Comparison of ENCODE assay signal across 8 cellular contexts in the genomic region with DNA sequence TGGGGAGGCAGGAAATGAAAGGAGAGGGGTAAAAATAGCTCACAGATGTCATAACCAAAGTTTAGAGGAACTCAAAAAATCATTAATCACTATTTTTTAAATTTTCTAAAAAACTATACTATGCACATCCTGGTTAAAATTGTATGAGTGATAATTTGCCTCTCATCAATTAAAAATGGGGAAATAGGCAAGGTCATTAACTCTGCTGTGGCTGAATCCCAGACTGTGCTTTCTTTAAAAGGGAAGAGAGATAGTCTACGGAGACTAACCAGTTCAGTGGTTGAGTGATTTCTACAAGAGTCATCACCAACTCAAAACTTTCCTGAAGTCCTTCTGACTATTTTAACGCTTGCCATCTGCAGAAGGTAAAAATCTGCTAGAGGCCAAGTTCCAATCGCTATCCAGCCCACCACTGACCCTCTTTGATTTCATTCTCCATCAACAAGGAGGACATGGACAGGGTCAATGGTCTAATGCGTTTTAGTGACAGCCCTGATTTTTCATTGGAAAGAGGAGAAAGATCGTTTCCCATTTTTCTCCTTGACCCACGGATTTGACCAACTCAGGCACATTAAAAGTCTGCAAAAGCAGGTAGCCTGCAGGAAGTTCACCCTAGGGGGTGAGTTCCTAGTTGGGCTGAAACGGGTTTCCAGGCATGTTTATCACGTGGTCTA. TPM values are rescaled to one million over a fixed set of nuclear protein-coding genes. Genes with fewer than 3 reads are reported as not detected.
A peak's percentile ranks its signal among the peaks of the same experiment; 100 is the strongest.
DNase-seq lines count a peak whose midpoint lies in the region; ATAC-seq, FAIRE-seq and TF ChIP-seq lines count a peak whose summit lies in the region.

No MANE protein-coding gene starts in this region.

- peak overlapping the region; percentile 68 for H2BK5ac ChIP-seq in neuronal stem cell (ENCODE audit: low read length)

- H2AK5ac ChIP-seq in neuronal stem cell (ENCODE audit: low read depth, low read length) = no peak overlapping the region

- H3K4me3 ChIP-seq in A549 (peak overlapping the region; percentile 93), neuronal stem cell (ENCODE audit: low read length in 2 of 2) (peak overlapping the region; percentile 72 to 94)

- WGBS in A549 (ENCODE audit: missing lambda C conversion rate) = 2% methylated on average over 8 of the region's 8 CpGs
- no CpG with 5 or more reads among the region's 8 CpGs for whole genome bisulfite sequencing in neuronal stem cell (ENCODE audit: extremely low coverage in 2 of 2, insufficient read length in 2 of 2, insufficient replicate concordance in 1 of 2), 2 donors

- no peak overlapping the region for H2BK12ac ChIP-seq in neuronal stem cell (ENCODE audit: low read length)

- no peak for TF ChIP-seq CTCF in A549 (IDR thresholded peaks at IDR 0.05)

- H3K9me3 ChIP-seq in A549 (peaks cover 7% of the 10 kb centered on the region; the same call in 2 of the 3 replicates), neuronal stem cell (replicated peaks in 1 of 2; ENCODE audit: control insufficient read depth in 2 of 2, insufficient read depth in 1 of 2, low read depth in 1 of 2, low read length in 2 of 2) (peaks cover 2 to 12% of the 10 kb centered on the region in 2 donors)

- POLR2A ChIA-PET in A549 (lab: Yijun Ruan, JAX) = interaction anchor here (1.4 kb wide), 1 partner anchor 18 kb away, joined by 5 read pairs; no protein-coding TSS in a partner anchor

- peaks cover 2% of the 10 kb centered on the region for H3K79me1 ChIP-seq in neuronal stem cell (ENCODE audit: low read depth, low read length)

- no peak overlapping the region for H3K14ac ChIP-seq in neuronal stem cell (ENCODE audit: low read length)

- FAIRE-seq in A549 (lab: Jason Lieb, UNC) = no peak

- H2BK15ac ChIP-seq in neuronal stem cell (ENCODE audit: low read length) = no peak overlapping the region

- H3K18ac ChIP-seq in neuronal stem cell (ENCODE audit: low read length) = no peak overlapping the region

- DNase-seq in A549 (ENCODE audit: low read depth in 1 of 2, low spot score in 1 of 2) (no peak), RKO (ENCODE audit: low spot score) (peak; percentile 73), neuronal stem cell (ENCODE audit: low spot score) (no peak), NCI-H128 (lab: John Stamatoyannopoulos, UW; ENCODE audit: unreplicated experiment) (no peak), NCI-H2171 treated with DMSO at 0.1 percent for 48 hours (lab: John Stamatoyannopoulos, UW) (no peak)

- ATAC-seq in A549 = peak; percentile 25 to 40
- ATAC-seq in GM18858 (IDR thresholded peaks at IDR 0.05; ENCODE audit: unreplicated experiment) = peak; percentile 9
- ATAC-seq in HG03039 (IDR thresholded peaks at IDR 0.05; ENCODE audit: unreplicated experiment) = peak; percentile 19
- ATAC-seq in esophagus mucosa = peak; percentile 30

- CTCF ChIA-PET in A549 (lab: Yijun Ruan, JAX) = no interaction called here

- H3K9ac ChIP-seq in neuronal stem cell (ENCODE audit: low read depth, low read length, poor library complexity) = no peak overlapping the region

- no peak for TF ChIP-seq POLR2A in A549 (IDR thresholded peaks at IDR 0.05; ENCODE audit: low read length)

- H3K4ac ChIP-seq in neuronal stem cell (ENCODE audit: low read length) = no peak overlapping the region

- no peaks in the 10 kb centered on the region for H3K27me3 ChIP-seq in neuronal stem cell (ENCODE audit: control insufficient read depth in 3 of 3, insufficient read depth in 3 of 3, low read depth in 1 of 3, low read length in 3 of 3)

- H4K91ac ChIP-seq in neuronal stem cell (ENCODE audit: low read depth, low read length, poor library complexity) = no peak overlapping the region

- H2AFZ ChIP-seq in neuronal stem cell (ENCODE audit: low read length) = peak overlapping the region; percentile 98

- H3K23ac ChIP-seq in neuronal stem cell (ENCODE audit: low read depth, low read length, poor library complexity) = no peak overlapping the region

- H4K8ac ChIP-seq in neuronal stem cell (ENCODE audit: low read depth, low read length) = no peak overlapping the region

- H3K4me2 ChIP-seq in A549 (peak overlapping the region; percentile 90), neuronal stem cell (ENCODE audit: insufficient read depth, low read length, poor library complexity, severe bottlenecking) (peak overlapping the region; percentile 77)

- H3K4me1 ChIP-seq in A549 = peaks cover 49% of the 10 kb centered on the region
- H3K4me1 ChIP-seq in neuronal stem cell (ENCODE audit: control insufficient read depth in 2 of 2, insufficient read depth in 1 of 2, low read depth in 1 of 2, low read length in 2 of 2) = peaks cover 9 to 11% of the 10 kb centered on the region in 2 donors

- peak overlapping the region; percentile 97 to 100 for H3K27ac ChIP-seq in A549
- no peak overlapping the region for H3K27ac ChIP-seq in neuronal stem cell (replicated peaks; ENCODE audit: low read length)

- no peak for TF ChIP-seq EP300 in A549 (IDR thresholded peaks at IDR 0.05)

- H2BK120ac ChIP-seq in neuronal stem cell (ENCODE audit: low read depth, low read length) = no peak overlapping the region

- peaks cover 0 to 7% of the 10 kb centered on the region in 2 donors for H3K36me3 ChIP-seq in neuronal stem cell (replicated peaks in 1 of 2; ENCODE audit: control insufficient read depth in 2 of 2, insufficient read depth in 2 of 2, low read length in 2 of 2)

- TF ChIP-seq RAD21 in A549 (conservative IDR thresholded peaks at IDR 0.05 in 1 of 2, IDR thresholded peaks at IDR 0.05 in 1 of 2) = no peak

TF ChIP-seq in A549, 52 proteins besides CTCF, POLR2A, EP300 and RAD21:
- TF ChIP-seq PHF8 (IDR thresholded peaks at IDR 0.05; ENCODE audit: borderline replicate concordance, low read depth) = no peak
- TF ChIP-seq, protein P1, sequence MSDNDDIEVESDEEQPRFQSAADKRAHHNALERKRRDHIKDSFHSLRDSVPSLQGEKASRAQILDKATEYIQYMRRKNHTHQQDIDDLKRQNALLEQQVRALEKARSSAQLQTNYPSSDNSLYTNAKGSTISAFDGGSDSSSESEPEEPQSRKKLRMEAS (IDR thresholded peaks at IDR 0.05) = peak; percentile 59
- TF ChIP-seq MYC (IDR thresholded peaks at IDR 0.05; ENCODE audit: borderline replicate concordance, low read length) = no peak
- no peak for TF ChIP-seq ZFP36 (IDR thresholded peaks at IDR 0.05; ENCODE audit: borderline replicate concordance, partially characterized antibody)
- no peak for TF ChIP-seq NFE2L2 (conservative IDR thresholded peaks at IDR 0.05; ENCODE audit: low read length)
- no peak for TF ChIP-seq FOSB (CRISPR knock-in tag; IDR thresholded peaks at IDR 0.05)
TF ChIP-seq in A549: peak in this region for 1.

RNA-seq across cellular contexts. Expression of gene SUCLG2, which starts 0.8 kb away (rescaled TPM):
- 37.6 and 61.3 TPM in 2 replicates for polyA plus RNA-seq in A549 (2011; rRNA removed)
- 13.2 and 14.7 TPM in 2 replicates for polyA plus RNA-seq in A549 (2012; cell fraction: cytosol; rRNA removed)
- polyA plus RNA-seq in A549 (2012; cell fraction: nucleus; rRNA removed) = 5.8 and 8.0 TPM in 2 replicates
- polyA plus RNA-seq in A549 (2017; fragmentation: RNase III; extraction: RNeasy Plus Mini Kit Qiagen cat#74134 plus additional on column Dnase treatment) = 39.8 to 42.4 TPM (median 42.2 TPM) in 3 replicates
- polyA minus RNA-seq in A549 (2011; rRNA and poly(A)+ RNA removed) = 15.1 and 15.2 TPM in 2 replicates
- 38.9 TPM for total RNA-seq in esophagus mucosa
- polyA plus RNA-seq in neuronal stem cell (2013, experiment 1 of 2) = 34.0 TPM
- polyA plus RNA-seq in neuronal stem cell (2013, experiment 2 of 2) = 35.8 TPM
